In the genomic region with DNA sequence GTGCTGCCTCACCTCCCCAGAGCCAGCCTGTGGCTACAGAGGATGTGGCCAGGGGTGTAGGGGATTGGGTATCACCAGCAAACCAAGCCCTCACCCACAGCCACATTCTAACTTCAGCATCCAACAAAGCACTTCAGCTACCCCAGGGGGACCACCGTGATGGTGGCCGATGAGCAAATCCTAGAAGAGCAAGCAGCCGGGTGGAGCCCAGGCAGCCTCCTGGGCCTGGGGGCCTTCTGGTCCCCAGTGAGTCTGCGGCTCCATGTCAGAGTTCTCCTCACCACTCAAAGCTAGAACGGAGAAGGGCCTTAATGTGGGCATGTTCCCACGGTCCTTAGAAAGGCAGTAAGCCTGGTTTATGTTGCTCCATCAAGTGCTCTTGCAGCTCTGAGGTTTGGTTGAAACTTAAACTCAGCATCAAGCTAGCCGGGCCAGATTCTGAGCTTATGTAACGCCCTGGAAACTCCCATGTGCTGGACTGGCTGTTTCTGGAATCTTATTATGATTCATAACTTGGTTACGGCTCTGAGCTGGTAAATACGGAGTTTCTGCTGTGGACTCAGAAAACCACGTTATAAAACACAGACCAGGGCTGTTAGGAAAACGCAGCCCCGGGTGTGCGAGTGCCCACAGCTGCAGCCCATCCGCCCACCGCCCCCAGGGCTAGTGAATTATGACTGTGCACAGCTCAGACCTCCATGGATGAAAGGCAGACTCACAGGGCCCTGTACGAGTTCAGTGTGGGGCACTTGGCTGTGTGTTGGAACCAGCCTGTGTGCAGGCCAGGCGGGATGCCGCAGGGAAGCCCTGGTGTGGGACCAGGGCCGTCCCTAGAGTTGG, we compare ENCODE assay signal across 8 cellular contexts.
A peak's percentile ranks its signal among the peaks of the same experiment; 100 is the strongest.
DNase-seq lines count a peak whose midpoint lies in the region; ATAC-seq, FAIRE-seq and TF ChIP-seq lines count a peak whose summit lies in the region.

No MANE protein-coding gene starts in this region.

- CTCF ChIA-PET in activated CD8-positive, alpha-beta T cell treated with anti-CD3 and anti-CD28 coated beads, Interleukin-2, amount 10 ng/mL, durations not matched to agents 7 days and 5 days (lab: Charles Lee), result interaction anchor here (0.6 kb wide), 1 partner anchor 440 kb away, joined by 3 read pairs; no protein-coding TSS in a partner anchor
- CTCF ChIA-PET in OCI-LY7 (lab: Charles Lee; ENCODE audit: unreplicated experiment), result no interaction called here

- H3K4me3 ChIP-seq in keratinocyte (ENCODE audit: control insufficient read depth in 2 of 3, extremely low read depth in 1 of 3, insufficient read depth in 2 of 3, low read depth in 1 of 3, low read length in 3 of 3) (no peak overlapping the region), tibial artery (peak overlapping the region; percentile 7 to 17), OCI-LY7 (ENCODE audit: low read depth, low read length, poor library complexity, severe bottlenecking) (no peak overlapping the region)

- H3K9me3 Mint-ChIP-seq in activated naive CD4-positive, alpha-beta T cell treated with anti-CD3 and anti-CD28 coated beads, Interleukin-2, amount 50 U/mL, for 72 hours, result no peaks in the 10 kb centered on the region
- no peaks in the 10 kb centered on the region for H3K9me3 Mint-ChIP-seq in activated CD8-positive, alpha-beta T cell treated with anti-CD3 and anti-CD28 coated beads, Interleukin-2, amount 10 ng/mL, durations not matched to agents 7 days and 5 days (ENCODE audit: insufficient read depth)

- H3K36me3 ChIP-seq in keratinocyte (ENCODE audit: control insufficient read depth in 2 of 2, extremely low read depth in 1 of 2, insufficient read depth in 2 of 2, low read length in 2 of 2) (no peaks in the 10 kb centered on the region), tibial artery (no peaks in the 10 kb centered on the region), OCI-LY7 (ENCODE audit: insufficient read depth, low read length) (no peaks in the 10 kb centered on the region)

- H3K27ac ChIP-seq in keratinocyte (ENCODE audit: control insufficient read depth, insufficient read depth, low read length), result peak overlapping the region; percentile 37
- H3K27ac ChIP-seq in tibial artery, result peak overlapping the region; percentile 85 to 91
- no peak overlapping the region for H3K27ac ChIP-seq in OCI-LY7 (ENCODE audit: low read depth, low read length, poor library complexity, severe bottlenecking)

- H3K27ac Mint-ChIP-seq in activated naive CD4-positive, alpha-beta T cell treated with anti-CD3 and anti-CD28 coated beads, Interleukin-2, amount 50 U/mL, for 72 hours, result no peak overlapping the region
- H3K27ac Mint-ChIP-seq in activated CD8-positive, alpha-beta T cell treated with anti-CD3 and anti-CD28 coated beads, Interleukin-2, amount 10 ng/mL, durations not matched to agents 7 days and 5 days, result no peak overlapping the region

- H3K4me2 ChIP-seq in keratinocyte (ENCODE audit: control insufficient read depth, extremely low read depth, insufficient read depth, low read depth, low read length) (peak overlapping the region; percentile 25), OCI-LY7 (ENCODE audit: low read length) (no peak overlapping the region)

- H3K27me3 ChIP-seq in keratinocyte (ENCODE audit: control insufficient read depth, extremely low read depth, insufficient read depth, low read length), result peaks cover 3% of the 10 kb centered on the region
- H3K27me3 ChIP-seq in tibial artery, result no peaks in the 10 kb centered on the region

- no peaks in the 10 kb centered on the region for H3K9me1 ChIP-seq in keratinocyte (ENCODE audit: control insufficient read depth, extremely low read depth, insufficient read depth, low read length)

- no peaks in the 10 kb centered on the region for H3K9me2 ChIP-seq in OCI-LY7 (ENCODE audit: insufficient read depth, low read length)

- no TSS peak for BruUV-seq in OCI-LY7 (replicated peaks; lab: Mats Ljungman, UMichigan)

- POLR2A ChIA-PET in activated CD8-positive, alpha-beta T cell treated with anti-CD3 and anti-CD28 coated beads, Interleukin-2, amount 10 ng/mL, durations not matched to agents 7 days and 5 days (lab: Charles Lee), result no interaction called here
- POLR2A ChIA-PET in OCI-LY7 (lab: Charles Lee), result no interaction called here

- TF ChIP-seq CTCF in keratinocyte (optimal IDR thresholded peaks at IDR 0.05 in 1 of 3, IDR thresholded peaks at IDR 0.05 in 1 of 3, conservative IDR thresholded peaks at IDR 0.05 in 1 of 3; ENCODE audit: extremely low read depth in 1 of 3, insufficient read depth in 2 of 3, low read length in 3 of 3) (no peak), tibial artery (IDR thresholded peaks at IDR 0.05) (no peak), OCI-LY7 (conservative IDR thresholded peaks at IDR 0.05; ENCODE audit: low read length) (no peak)

- DNase-seq in activated naive CD4-positive, alpha-beta T cell treated with anti-CD3 and anti-CD28 coated beads, Interleukin-2, amount 50 U/mL, for 72 hours (ENCODE audit: low spot score in 2 of 2), result peak in 1 of 2 donors; percentile 33
- no peak for DNase-seq in activated naive CD4-positive, alpha-beta T cell (lab: John Stamatoyannopoulos, UW)
- peak; percentile 28 for DNase-seq in activated CD8-positive, alpha-beta T cell treated with anti-CD3 and anti-CD28 coated beads, Interleukin-2, amount 10 ng/mL, durations not matched to agents 7 days and 5 days
- DNase-seq in keratinocyte (ENCODE audit: low read depth, low spot score) (peak; percentile 19), tibial artery (peak; percentile 71 to 85), OCI-LY7 (ENCODE audit: low spot score) (no peak), OCI-M2 (lab: John Stamatoyannopoulos, UW; ENCODE audit: unreplicated experiment) (no peak)

- H3K36me3 Mint-ChIP-seq in activated naive CD4-positive, alpha-beta T cell treated with anti-CD3 and anti-CD28 coated beads, Interleukin-2, amount 50 U/mL, for 72 hours, result no peaks in the 10 kb centered on the region
- H3K36me3 Mint-ChIP-seq in activated CD8-positive, alpha-beta T cell treated with anti-CD3 and anti-CD28 coated beads, Interleukin-2, amount 10 ng/mL, durations not matched to agents 7 days and 5 days (ENCODE audit: low read depth), result no peaks in the 10 kb centered on the region

- H3K4me1 ChIP-seq in keratinocyte (ENCODE audit: control insufficient read depth, extremely low read depth, insufficient read depth, low read length) (peaks cover 19% of the 10 kb centered on the region), tibial artery (peaks cover 0 to 24% (median 20%) of the 10 kb centered on the region in 4 donors), OCI-LY7 (ENCODE audit: insufficient read depth, low read length, poor library complexity, severe bottlenecking) (no peaks in the 10 kb centered on the region)

- peak overlapping the region; percentile 64 for H2AFZ ChIP-seq in keratinocyte (ENCODE audit: control insufficient read depth, low read length)
- no peak overlapping the region for H2AFZ ChIP-seq in OCI-LY7 (ENCODE audit: low read length)

- H4K20me1 ChIP-seq in keratinocyte (ENCODE audit: control insufficient read depth, extremely low read depth, insufficient read depth, low read length) (no peaks in the 10 kb centered on the region), OCI-LY7 (ENCODE audit: insufficient read depth, low read length) (no peaks in the 10 kb centered on the region)

- H3K4me3 Mint-ChIP-seq in activated CD8-positive, alpha-beta T cell treated with anti-CD3 and anti-CD28 coated beads, Interleukin-2, amount 10 ng/mL, durations not matched to agents 7 days and 5 days, result no peak overlapping the region

- peaks cover 9% of the 10 kb centered on the region for H3K4me1 Mint-ChIP-seq in activated CD8-positive, alpha-beta T cell treated with anti-CD3 and anti-CD28 coated beads, Interleukin-2, amount 10 ng/mL, durations not matched to agents 7 days and 5 days (ENCODE audit: low read depth)

- intact Hi-C loops in tibial artery (cut with DNase I; ENCODE audit: low total_unique reads), result loop anchor here (10.0 kb wide), 1 partner anchor 589 kb away; no protein-coding TSS in a partner anchor
- intact Hi-C loops in OCI-LY7 (cut with micrococcal nuclease; ENCODE audit: unreplicated experiment), result no loop called here

- peak; percentile 40 to 74 for ATAC-seq in activated naive CD4-positive, alpha-beta T cell treated with anti-CD3 and anti-CD28 coated beads, Interleukin-2, amount 50 U/mL, for 72 hours
- peak; percentile 64 for ATAC-seq in HG02981 (IDR thresholded peaks at IDR 0.05; ENCODE audit: unreplicated experiment)
- ATAC-seq in activated CD8-positive, alpha-beta T cell treated with anti-CD3 and anti-CD28 coated beads, Interleukin-2, amount 10 ng/mL, durations not matched to agents 7 days and 5 days, result peak; percentile 16

- no peaks in the 10 kb centered on the region for H3K9me3 ChIP-seq in keratinocyte (ENCODE audit: control insufficient read depth, low read depth, low read length)
- H3K9me3 ChIP-seq in tibial artery, result no peaks in the 10 kb centered on the region
- no peaks in the 10 kb centered on the region for H3K9me3 ChIP-seq in OCI-LY7 (ENCODE audit: low read length)

- H3K79me2 ChIP-seq in keratinocyte (ENCODE audit: control insufficient read depth, insufficient read depth, low read length) (no peaks in the 10 kb centered on the region), OCI-LY7 (ENCODE audit: insufficient read depth, low read depth, low read length) (no peaks in the 10 kb centered on the region)

- peak; percentile 79 for FAIRE-seq in keratinocyte (lab: Jason Lieb, UNC)

- H3K9ac ChIP-seq in keratinocyte (ENCODE audit: control insufficient read depth, extremely low read depth, insufficient read depth, low read length), result peak overlapping the region; percentile 40

- dilution Hi-C loops in keratinocyte (cut with MboI; ENCODE audit: extremely low pct_ligation_motif_present, low sequenced_read_pairs), result no loop called here

- peaks cover 2% of the 10 kb centered on the region for H3K27me3 Mint-ChIP-seq in activated CD8-positive, alpha-beta T cell treated with anti-CD3 and anti-CD28 coated beads, Interleukin-2, amount 10 ng/mL, durations not matched to agents 7 days and 5 days (ENCODE audit: low read depth)

Comparison
In these comparisons a context has a peak if more than half of its experiments do, and no peak if none do; other contexts are left out.
1. DNase-seq: peak in activated CD8-positive, alpha-beta T cell treated with anti-CD3 and anti-CD28 coated beads, Interleukin-2, amount 10 ng/mL, durations not matched to agents 7 days and 5 days (single experiment), keratinocyte (single experiment) and tibial artery (2 of 2); none in activated naive CD4-positive, alpha-beta T cell (0 of 4), OCI-LY7 (single experiment) and OCI-M2 (single experiment).
2. H3K4me3 ChIP-seq: peak in tibial artery (2 of 2); none in keratinocyte (0 of 3) and OCI-LY7 (single experiment).
3. Peak in every context shown above with its lines, with median percentiles within 50 percentile points of each other: ATAC-seq.